In genomic region chr5:683619-684481, GRCh38 we compare ENCODE assay signal across 15 cellular contexts. TPM values are rescaled to one million over a fixed set of nuclear protein-coding genes. Genes with fewer than 3 reads are reported as not detected.
DNase-seq lines count a peak whose midpoint lies in the region; ATAC-seq and TF ChIP-seq lines count a peak whose summit lies in the region.
"Had no signal": no experiment of that assay in that cellular context is flagged by ENCODE, and none has a peak within 500 bp of the region (broad histone marks: within the 10 kb centered on the region; RNA-seq: fewer than 3 reads in every experiment).

No MANE protein-coding gene starts in this region.

- no peaks in the 10 kb centered on the region for H3K27me3 ChIP-seq in BE2C
- H3K27me3 ChIP-seq in H7 (ENCODE audit: control insufficient read depth, insufficient read depth, low read length), result no peaks in the 10 kb centered on the region
- no peaks in the 10 kb centered on the region for H3K27me3 ChIP-seq in foreskin keratinocyte

- ATAC-seq in foreskin keratinocyte, result peak; percentile 25
- no peak for ATAC-seq in omental fat pad (ENCODE audit: low FRiP score)
- ATAC-seq in HG03045 (IDR thresholded peaks at IDR 0.05; ENCODE audit: unreplicated experiment), result no peak
- no peak for ATAC-seq in GM19467 (IDR thresholded peaks at IDR 0.05; ENCODE audit: unreplicated experiment)

- no peaks in the 10 kb centered on the region for H3K36me3 ChIP-seq in BE2C
- H3K36me3 ChIP-seq in H7 (replicated peaks; ENCODE audit: control insufficient read depth, insufficient read depth, low read length), result no peaks in the 10 kb centered on the region
- H3K36me3 ChIP-seq: prostate gland had no signal

- no peak for TF ChIP-seq CTCF in BE2C (IDR thresholded peaks at IDR 0.05; ENCODE audit: low read depth, low read length)
- TF ChIP-seq CTCF in foreskin keratinocyte (conservative IDR thresholded peaks at IDR 0.05), result no peak
- TF ChIP-seq CTCF in omental fat pad (IDR thresholded peaks at IDR 0.05), result no peak

- no peak overlapping the region for H3K4me3 ChIP-seq in BE2C (ENCODE audit: low read depth, low read length)
- H3K4me3 ChIP-seq in H7 (ENCODE audit: insufficient read depth, low read depth, low read length), result no peak overlapping the region
- H3K4me3 ChIP-seq: prostate gland, SK-N-MC had no signal

- H3K27ac ChIP-seq in foreskin keratinocyte, result no peak overlapping the region
- H3K27ac ChIP-seq: prostate gland, SK-N-MC had no signal

- DNase-seq in BE2C, result peak; percentile 20
- DNase-seq in H7, result peak; percentile 45
- no peak for DNase-seq in foreskin keratinocyte
- peak; percentile 20 for DNase-seq in omental fat pad (ENCODE audit: low spot score)
- no peak for DNase-seq in NCI-H1694 treated with DMSO at 0.1 percent for 48 hours (lab: John Stamatoyannopoulos, UW)
- DNase-seq in RKO (ENCODE audit: low spot score), result no peak
- DNase-seq: activated naive CD4-positive, alpha-beta T cell treated with Interleukin-2 at 50 U/mL for 16 hours; CD8-positive, alpha-beta memory T cell; foreskin fibroblast; NCI-H1092 treated with DMSO at 0.1 percent for 48 hours; stimulated activated CD4-positive, alpha-beta T cell treated with anti-CD3 and anti-CD28 coated beads, Interleukin-15, amount 100 ng/mL, for 24 hours had no signal

- H3K9me3 ChIP-seq in BE2C, result no peaks in the 10 kb centered on the region
- H3K9me3 ChIP-seq: prostate gland had no signal

- H3K4me1 ChIP-seq in BE2C, result no peaks in the 10 kb centered on the region
- H3K4me1 ChIP-seq in foreskin keratinocyte, result no peaks in the 10 kb centered on the region
- H3K4me1 ChIP-seq: prostate gland had no signal

RNA-seq across cellular contexts. Expression of gene TPPP, which starts 9.3 kb away (rescaled TPM):
- 7.5 TPM for polyA plus RNA-seq in BE2C (2012; ENCODE audit: insufficient read depth, insufficient read length, low read depth)
- 0.31 and 0.92 TPM in 2 replicates for total RNA-seq in H7 (2014; rRNA removed; shearing (Covaris generic))
- 0.14 and 0.44 TPM in 2 replicates for total RNA-seq in foreskin keratinocyte
- 0.04 and 0.16 TPM in 2 replicates for polyA plus RNA-seq in foreskin keratinocyte
- 1 to 10 TPM; 3.9 to 7.8 (median 5.5) TPM for total RNA-seq in omental fat pad

Comparison
In these comparisons a context has a peak if more than half of its experiments do, and no peak if none do; other contexts are left out.
1. DNase-seq: peak in BE2C (single experiment), H7 (single experiment) and omental fat pad (single experiment); none in foreskin keratinocyte (0 of 2), NCI-H1694 treated with DMSO at 0.1 percent for 48 hours (single experiment) and RKO (single experiment).